Comparison of ENCODE assay signal across 13 cellular contexts in genomic region chr10:132158122-132158741, GRCh38. TPM values are rescaled to one million over a fixed set of nuclear protein-coding genes. Genes with fewer than 3 reads are reported as not detected.
DNase-seq lines count a peak whose midpoint lies in the region; ATAC-seq and TF ChIP-seq lines count a peak whose summit lies in the region.
"Had no signal": no experiment of that assay in that cellular context is flagged by ENCODE, and none has a peak within 500 bp of the region (broad histone marks: within the 10 kb centered on the region; RNA-seq: fewer than 3 reads in every experiment).

No MANE protein-coding gene starts in this region.

- DNase-seq in activated CD4-positive, alpha-beta T cell treated with anti-CD3 and anti-CD28 coated beads for 36 hours, result peak; percentile 57
- DNase-seq in activated CD4-positive, alpha-beta T cell treated with anti-CD3 and anti-CD28 coated beads, Interleukin-2, amount 50 U/mL, for 1 hour, result no peak
- DNase-seq in SK-MEL-5 (ENCODE audit: low read depth, low spot score) (peak; percentile 23), psoas muscle (peak; percentile 5 to 32), CD1c-positive myeloid dendritic cell (ENCODE audit: extremely low spot score) (no peak)
- DNase-seq: NCI-H226, occipital lobe, SHP77 treated with DMSO at 0.1 percent for 48 hours had no signal

- CTCF ChIA-PET in activated CD4-positive, alpha-beta T cell treated with anti-CD3 and anti-CD28 coated beads for 36 hours (lab: Charles Lee), result no interaction called here

- no peaks in the 10 kb centered on the region for H3K27me3 Mint-ChIP-seq in activated CD4-positive, alpha-beta T cell treated with anti-CD3 and anti-CD28 coated beads for 36 hours
- H3K27me3 Mint-ChIP-seq in activated naive CD4-positive, alpha-beta T cell treated with anti-CD3 and anti-CD28 coated beads, Interleukin-2, amount 50 U/mL, for 24 hours, result no peaks in the 10 kb centered on the region

- WGBS in psoas muscle, 3 donors, result 32 to 50% (median 48%) methylated on average over 2 of the region's 2 CpGs

- intact Hi-C loops in activated CD4-positive, alpha-beta T cell treated with anti-CD3 and anti-CD28 coated beads for 36 hours (cut with DNase I, micrococcal nuclease), result loop anchor here in 1 of 2 experiments (1.0 to 2.0 kb wide), 6 partner anchors 28 to 379 kb away; partner anchors contain the start of genes DPYSL4, INPP5A and PPP2R2D
- intact Hi-C loops in psoas muscle (cut with DNase I), result no loop called here

- peaks cover 22% of the 10 kb centered on the region for H3K4me1 Mint-ChIP-seq in activated CD4-positive, alpha-beta T cell treated with anti-CD3 and anti-CD28 coated beads for 36 hours
- peaks cover 23% of the 10 kb centered on the region for H3K4me1 Mint-ChIP-seq in activated naive CD4-positive, alpha-beta T cell treated with anti-CD3 and anti-CD28 coated beads, Interleukin-2, amount 50 U/mL, for 24 hours

- no peak overlapping the region for H3K4me3 Mint-ChIP-seq in activated CD4-positive, alpha-beta T cell treated with anti-CD3 and anti-CD28 coated beads for 36 hours
- no peak overlapping the region for H3K4me3 Mint-ChIP-seq in activated naive CD4-positive, alpha-beta T cell treated with anti-CD3 and anti-CD28 coated beads, Interleukin-2, amount 50 U/mL, for 24 hours

- POLR2A ChIA-PET in activated CD4-positive, alpha-beta T cell treated with anti-CD3 and anti-CD28 coated beads for 36 hours (lab: Charles Lee), result no interaction called here

- H3K27me3 ChIP-seq in psoas muscle (ENCODE audit: insufficient read depth in 3 of 3, low read length in 2 of 3), result no peaks in the 10 kb centered on the region
- H3K27me3 ChIP-seq: cardiac muscle cell had no signal

- H3K9me3 Mint-ChIP-seq in activated CD4-positive, alpha-beta T cell treated with anti-CD3 and anti-CD28 coated beads for 36 hours (ENCODE audit: low read depth), result no peaks in the 10 kb centered on the region
- H3K9me3 Mint-ChIP-seq in activated naive CD4-positive, alpha-beta T cell treated with anti-CD3 and anti-CD28 coated beads, Interleukin-2, amount 50 U/mL, for 24 hours, result no peaks in the 10 kb centered on the region

- peaks cover 14% of the 10 kb centered on the region for H3K4me1 ChIP-seq in psoas muscle

- TF ChIP-seq CTCF in psoas muscle (IDR thresholded peaks at IDR 0.05), result no peak

- in situ Hi-C loops in SK-MEL-5 (cut with HindIII; ENCODE audit: low pct_unique_long_range_greater_than_20kb, low sequenced_read_pairs), result no loop called here

- H3K27ac Mint-ChIP-seq in activated CD4-positive, alpha-beta T cell treated with anti-CD3 and anti-CD28 coated beads for 36 hours, result peak overlapping the region; percentile 82
- peak overlapping the region; percentile 18 for H3K27ac Mint-ChIP-seq in activated naive CD4-positive, alpha-beta T cell treated with anti-CD3 and anti-CD28 coated beads, Interleukin-2, amount 50 U/mL, for 24 hours

- H3K4me3 ChIP-seq in psoas muscle, result no peak overlapping the region
- H3K4me3 ChIP-seq: cardiac muscle cell, K562 had no signal

- H3K9me3 ChIP-seq in psoas muscle, result no peaks in the 10 kb centered on the region

- H3K27ac ChIP-seq in psoas muscle, result no peak overlapping the region
- H3K27ac ChIP-seq: cardiac muscle cell had no signal

- H3K36me3 Mint-ChIP-seq in activated CD4-positive, alpha-beta T cell treated with anti-CD3 and anti-CD28 coated beads for 36 hours (ENCODE audit: low read depth), result no peaks in the 10 kb centered on the region
- no peaks in the 10 kb centered on the region for H3K36me3 Mint-ChIP-seq in activated naive CD4-positive, alpha-beta T cell treated with anti-CD3 and anti-CD28 coated beads, Interleukin-2, amount 50 U/mL, for 24 hours

- H3K36me3 ChIP-seq in psoas muscle (ENCODE audit: insufficient read depth in 1 of 2, low read depth in 1 of 2), result peaks cover 0 to 6% of the 10 kb centered on the region in 2 donors
- H3K36me3 ChIP-seq: cardiac muscle cell had no signal

- peak; percentile 56 for ATAC-seq in activated CD4-positive, alpha-beta T cell treated with anti-CD3 and anti-CD28 coated beads for 36 hours
- ATAC-seq in psoas muscle, result no peak
- ATAC-seq in esophagus mucosa, result no peak
- ATAC-seq in HG03196 (IDR thresholded peaks at IDR 0.05; ENCODE audit: unreplicated experiment), result no peak
- ATAC-seq: K562 had no signal

RNA-seq across cellular contexts. Expression of gene DPYSL4, which starts 28.5 kb away (rescaled TPM):
- 10 to 100 TPM; 15.0 to 15.2 TPM for total RNA-seq in activated CD4-positive, alpha-beta T cell treated with anti-CD3 and anti-CD28 coated beads for 36 hours
- 2.5 and 2.7 TPM in 2 replicates for total RNA-seq in SK-MEL-5 (2014; rRNA removed; shearing (Covaris generic))
- 3.0 and 5.5 TPM in 2 replicates for polyA plus RNA-seq in SK-MEL-5 (2015; cell fraction: cytosol; rRNA removed)
- 5.4 and 7.1 TPM in 2 replicates for polyA plus RNA-seq in SK-MEL-5 (2015; cell fraction: nucleus; rRNA removed)
- total RNA-seq in psoas muscle (1 to 10 TPM in 1 of 4 donors, under 1 TPM in 3; 0.82 to 1.4 (median 0.85) TPM), esophagus mucosa (1.6 TPM)
- under 1 TPM; 0.30 to 0.39 (median 0.36) TPM for polyA plus RNA-seq in psoas muscle
- total RNA-seq: K562 had no signal

Comparison
In these comparisons a context has a peak if more than half of its experiments do, and no peak if none do; other contexts are left out.
1. DNase-seq: peak in activated CD4-positive, alpha-beta T cell treated with anti-CD3 and anti-CD28 coated beads for 36 hours (single experiment), SK-MEL-5 (single experiment) and psoas muscle (2 of 2); none in activated CD4-positive, alpha-beta T cell treated with anti-CD3 and anti-CD28 coated beads, Interleukin-2, amount 50 U/mL, for 1 hour (single experiment) and CD1c-positive myeloid dendritic cell (single experiment).